Comparison of ENCODE assay signal across 8 cellular contexts in genomic region chr9:129910628-129911567, GRCh38.
DNase-seq lines count a peak whose midpoint lies in the region; ATAC-seq, FAIRE-seq and TF ChIP-seq lines count a peak whose summit lies in the region.

No MANE protein-coding gene starts in this region.

- TF ChIP-seq POLR2A in IMR-90 (IDR thresholded peaks at IDR 0.05; ENCODE audit: low read depth, low read length) (no peak), GM12878 (IDR thresholded peaks at IDR 0.05; ENCODE audit: low read depth, low read length) (peak; percentile 52)

- SMC1A ChIA-PET in GM12878 (lab: Charles Lee; ENCODE audit: uncharacterized antibody, unreplicated experiment) = no interaction called here

- DNase-seq in CD4-positive, alpha-beta T cell = no peak
- DNase-seq in IMR-90 (peak; percentile 100), GM12878 (ENCODE audit: low read depth, low spot score) (no peak), mucosa of descending colon (no peak), GF-D8 (lab: John Stamatoyannopoulos, UW) (no peak), HuH-7.5 (ENCODE audit: low spot score) (no peak)

- H2BK5ac ChIP-seq in IMR-90 (ENCODE audit: low read depth, low read length, poor library complexity, severe bottlenecking) = no peak overlapping the region

- H3K4me1 Mint-ChIP-seq in CD4-positive, alpha-beta T cell (ENCODE audit: low read depth) = peaks cover 29% of the 10 kb centered on the region

- dilution Hi-C loops in IMR-90 (cut with HindIII; ENCODE audit: low sequenced_read_pairs, unreplicated experiment) = no loop called here

- H3K27ac ChIP-seq in CD4-positive, alpha-beta T cell (ENCODE audit: low read depth, low read length) = no peak overlapping the region
- H3K27ac ChIP-seq in IMR-90 (ENCODE audit: insufficient read depth, low read length) (no peak overlapping the region), GM12878 (ENCODE audit: control insufficient read depth, insufficient read depth) (no peak overlapping the region)

- peaks cover 6% of the 10 kb centered on the region for H3K36me3 ChIP-seq in IMR-90 (ENCODE audit: control insufficient read depth, insufficient read depth, low read length)
- H3K36me3 ChIP-seq in GM12878 (ENCODE audit: control insufficient read depth in 2 of 2, insufficient read depth in 2 of 2, low read length in 1 of 2) = peaks cover 15 to 49% of the 10 kb centered on the region in 2 experiments
- no peaks in the 10 kb centered on the region for H3K36me3 ChIP-seq in mucosa of descending colon (ENCODE audit: low read depth)

- no TSS peak for BruUV-seq in IMR-90 (replicated peaks; lab: Mats Ljungman, UMichigan)
- BruUV-seq in GM12878 (replicated peaks; lab: Mats Ljungman, UMichigan) = TSS peak; percentile 42

- H3K4me3 ChIP-seq in IMR-90 (ENCODE audit: insufficient read depth, low read depth, low read length) = no peak overlapping the region
- H3K4me3 ChIP-seq in GM12878 = no peak overlapping the region
- no peak overlapping the region for H3K4me3 ChIP-seq in mucosa of descending colon

- H4K20me1 ChIP-seq in IMR-90 (ENCODE audit: insufficient read depth, low read length) (no peaks in the 10 kb centered on the region), GM12878 (ENCODE audit: control insufficient read depth, insufficient read depth) (no peaks in the 10 kb centered on the region; the same call in 1 of the 2 replicates)

- H3K27ac Mint-ChIP-seq in CD4-positive, alpha-beta T cell = peak overlapping the region; percentile 66

- peak overlapping the region; percentile 77 for H2AK5ac ChIP-seq in IMR-90 (ENCODE audit: low read depth, low read length)

- 100% methylated on average over 4 of the region's 15 CpGs; no CpG with 5 or more reads in 1 of the 2 experiments for WGBS in IMR-90 (ENCODE audit: extremely low coverage in 2 of 2, insufficient read length in 1 of 2), 2 experiments
- 81% methylated on average over 15 of the region's 15 CpGs for WGBS in GM12878 (ENCODE audit: insufficient coverage, insufficient replicate concordance, low lambda C conversion rate, missing lambda C conversion rate)

- intact Hi-C loops in CD4-positive, alpha-beta T cell (cut with DNase I, micrococcal nuclease) = no loop called here
- intact Hi-C loops in IMR-90 (cut with micrococcal nuclease) (no loop called here), GM12878 (cut with micrococcal nuclease; ENCODE audit: unreplicated experiment) (no loop called here), mucosa of descending colon (cut with DNase I, micrococcal nuclease) (no loop called here)

- FAIRE-seq in GM12878 (lab: Jason Lieb, UNC) = no peak

- H3K79me2 ChIP-seq in GM12878 (ENCODE audit: control insufficient read depth, insufficient read depth, low read length) = peaks cover 1% of the 10 kb centered on the region

- H3K4me3 Mint-ChIP-seq in CD4-positive, alpha-beta T cell = no peak overlapping the region

- H3K56ac ChIP-seq in IMR-90 (ENCODE audit: extremely low read depth, insufficient read depth, low read length) = no peak overlapping the region

- H4K91ac ChIP-seq in IMR-90 (ENCODE audit: insufficient read depth, low read depth, low read length) = no peak overlapping the region

- no peak overlapping the region for H2BK15ac ChIP-seq in IMR-90 (ENCODE audit: low read depth, low read length)

- H3K23ac ChIP-seq in IMR-90 (ENCODE audit: low read depth, low read length) = no peak overlapping the region

- no peaks in the 10 kb centered on the region for H3K79me1 ChIP-seq in IMR-90 (ENCODE audit: low read depth in 1 of 2, low read length in 2 of 2)

- in situ Hi-C loops in IMR-90 (cut with MboI; ENCODE audit: low sequenced_read_pairs) = no loop called here
- in situ Hi-C loops in GM12878 (cut with MboI) = no loop called here

- no peak overlapping the region for H2BK120ac ChIP-seq in IMR-90 (ENCODE audit: low read depth, low read length)

- H2BK20ac ChIP-seq in IMR-90 (ENCODE audit: low read depth, low read length) = no peak overlapping the region

- H4K8ac ChIP-seq in IMR-90 (ENCODE audit: low read depth in 2 of 2, low read length in 2 of 2) = no peak overlapping the region

- H2AFZ ChIP-seq in IMR-90 (replicated peaks; ENCODE audit: low read length, poor library complexity) = no peak overlapping the region
- no peak overlapping the region for H2AFZ ChIP-seq in GM12878 (ENCODE audit: control insufficient read depth, low read depth, low read length)

- RAD21 ChIA-PET in GM12878 (lab: Charles Lee; ENCODE audit: unreplicated experiment) = interaction anchor here (0.7 kb wide), 1 partner anchor 24 kb away, joined by 4 read pairs; no protein-coding TSS in a partner anchor

- no peak for TF ChIP-seq CTCF in CD4-positive, alpha-beta T cell (IDR thresholded peaks at IDR 0.05)
- TF ChIP-seq CTCF in IMR-90 (conservative IDR thresholded peaks at IDR 0.05; ENCODE audit: low read depth, low read length) (no peak), GM12878 (IDR thresholded peaks at IDR 0.05 in 2 of 3, conservative IDR thresholded peaks at IDR 0.05 in 1 of 3; ENCODE audit: control insufficient read depth in 2 of 3, extremely low read depth in 1 of 3, insufficient read depth in 1 of 3, low read depth in 3 of 3, low read length in 3 of 3) (no peak), mucosa of descending colon (IDR thresholded peaks at IDR 0.05) (no peak)

- peaks cover 74% of the 10 kb centered on the region for H3K36me3 Mint-ChIP-seq in CD4-positive, alpha-beta T cell (ENCODE audit: low read depth)

- no peak overlapping the region for H3K14ac ChIP-seq in IMR-90 (replicated peaks; ENCODE audit: low read depth, low read length)

- H2AK9ac ChIP-seq in IMR-90 (replicated peaks; ENCODE audit: low read depth, low read length, poor library complexity) = no peak overlapping the region

- CTCF ChIA-PET in CD4-positive, alpha-beta T cell (lab: Charles Lee) = interaction anchor here (1.0 kb wide), 1 partner anchor 15 kb away, joined by 4 read pairs; no protein-coding TSS in a partner anchor
- CTCF ChIA-PET in IMR-90 (lab: Yijun Ruan, JAX) = interaction anchor here (0.6 to 1.1 kb wide), 2 partner anchors 100 to 106 kb away, joined by 3 to 4 read pairs; no protein-coding TSS in a partner anchor
- CTCF ChIA-PET in GM12878 (lab: Yijun Ruan, JAX) = interaction anchor here (1.4 kb wide), 1 partner anchor 9 kb away, joined by 3 read pairs; no protein-coding TSS in a partner anchor

- no peak for ATAC-seq in CD4-positive, alpha-beta T cell (ENCODE audit: poor library complexity)
- ATAC-seq in IMR-90 (ENCODE audit: low read depth) = peak; percentile 97
- no peak for ATAC-seq in GM12878
- peak; percentile 33 for ATAC-seq in mucosa of descending colon
- no peak for ATAC-seq in HG03045 (IDR thresholded peaks at IDR 0.05; ENCODE audit: unreplicated experiment)
- ATAC-seq in HG02678 (IDR thresholded peaks at IDR 0.05; ENCODE audit: unreplicated experiment) = no peak

- peaks cover 7% of the 10 kb centered on the region; the same call in 1 of the 2 replicates for H3K9me1 ChIP-seq in IMR-90 (ENCODE audit: insufficient read depth, low read length)

- no peaks in the 10 kb centered on the region for H3K9me3 Mint-ChIP-seq in CD4-positive, alpha-beta T cell

- no peaks in the 10 kb centered on the region for H3K27me3 Mint-ChIP-seq in CD4-positive, alpha-beta T cell

- no peak for TF ChIP-seq EP300 in GM12878 (IDR thresholded peaks at IDR 0.05; ENCODE audit: borderline replicate concordance in 1 of 2, control insufficient read depth in 1 of 2, low read depth in 2 of 2, low read length in 2 of 2)

- no peak overlapping the region for H4K5ac ChIP-seq in IMR-90 (ENCODE audit: low read depth, low read length)

- H3K4me2 ChIP-seq in IMR-90 (ENCODE audit: low read depth, low read length) (no peak overlapping the region), GM12878 (ENCODE audit: control insufficient read depth, insufficient read depth) (no peak overlapping the region)

- H3K9me3 ChIP-seq in CD4-positive, alpha-beta T cell (ENCODE audit: control insufficient read depth, low read length) = no peaks in the 10 kb centered on the region
- H3K9me3 ChIP-seq in IMR-90 (ENCODE audit: control insufficient read depth, insufficient read depth, low read length) (no peaks in the 10 kb centered on the region), GM12878 (replicated peaks; ENCODE audit: control insufficient read depth, insufficient read depth, low read length) (no peaks in the 10 kb centered on the region), mucosa of descending colon (no peaks in the 10 kb centered on the region)

- POLR2A ChIA-PET in CD4-positive, alpha-beta T cell (lab: Charles Lee) = interaction anchor here (1.4 to 1.7 kb wide), 2 partner anchors 16 to 24 kb away, joined by 5 to 7 read pairs; no protein-coding TSS in a partner anchor
- POLR2A ChIA-PET in IMR-90 (lab: Charles Lee; ENCODE audit: unreplicated experiment) = no interaction called here
- POLR2A ChIA-PET in GM12878 (lab: Charles Lee) = interaction anchor here (0.7 kb wide), 1 partner anchor 8 kb away, joined by 4 read pairs; no protein-coding TSS in a partner anchor

- TF ChIP-seq RAD21 in IMR-90 (IDR thresholded peaks at IDR 0.05; ENCODE audit: low read length) (peak; percentile 34; the same call in 1 of the 2 replicates), GM12878 (IDR thresholded peaks at IDR 0.05; ENCODE audit: insufficient read depth, low read depth, low read length) (no peak)

- H3K4me1 ChIP-seq in IMR-90 (ENCODE audit: control insufficient read depth, insufficient read depth, low read length) (peaks cover 4% of the 10 kb centered on the region), GM12878 (ENCODE audit: control insufficient read depth, insufficient read depth, low read length) (no peaks in the 10 kb centered on the region), mucosa of descending colon (ENCODE audit: low read depth) (no peaks in the 10 kb centered on the region)

- H3K9ac ChIP-seq in IMR-90 (ENCODE audit: low read depth, low read length) = no peak overlapping the region
- no peak overlapping the region for H3K9ac ChIP-seq in GM12878 (ENCODE audit: control insufficient read depth, insufficient read depth, low read length)

- no peaks in the 10 kb centered on the region for H3K27me3 ChIP-seq in CD4-positive, alpha-beta T cell (ENCODE audit: control insufficient read depth, insufficient read depth, low read length)
- H3K27me3 ChIP-seq in IMR-90 (ENCODE audit: control insufficient read depth, insufficient read depth, low read length) (no peaks in the 10 kb centered on the region), GM12878 (replicated peaks in 1 of 2; ENCODE audit: control insufficient read depth in 2 of 2, insufficient read depth in 2 of 2, low read length in 1 of 2) (no peaks in the 10 kb centered on the region)

- H3K4ac ChIP-seq in IMR-90 (ENCODE audit: low read depth, low read length) = no peak overlapping the region; the same call in 1 of the 2 replicates

- H3K18ac ChIP-seq in IMR-90 (ENCODE audit: low read depth, low read length) = peak overlapping the region; percentile 12; the same call in 1 of the 2 replicates

TF ChIP-seq in IMR-90, 13 proteins besides CTCF, POLR2A, EP300 and RAD21 (continues in another document):
- TF ChIP-seq RCOR1 (IDR thresholded peaks at IDR 0.05; ENCODE audit: insufficient replicate concordance, low read length) (peak; percentile 80), NFE2L2 (IDR thresholded peaks at IDR 0.05; ENCODE audit: low read depth, low read length) (peak; percentile 95)

Comparison
In these comparisons a context has a peak if more than half of its experiments do, and no peak if none do; other contexts are left out.
1. ATAC-seq: peak in IMR-90 (single experiment) and mucosa of descending colon (single experiment); none in CD4-positive, alpha-beta T cell (single experiment), GM12878 (single experiment), HG03045 (single experiment) and HG02678 (single experiment).